27 cellular contexts compared by ENCODE assay signal in genomic region chr1:184354719-184355118, GRCh38.
"Had no signal": no experiment of that assay in that cellular context is flagged by ENCODE, and none has a peak within 500 bp of the region (broad histone marks: within the 10 kb centered on the region; RNA-seq: fewer than 3 reads in every experiment).

No MANE protein-coding gene starts in this region.

- DNase-seq: naive thymus-derived CD8-positive, alpha-beta T cell; nephron progenitor cell; nucleus accumbens; pancreas; right cardiac atrium; right lobe of liver; sigmoid colon; small intestine; stimulated activated CD4-positive, alpha-beta T cell treated with anti-CD3 and anti-CD28 coated beads, Interleukin-15, amount 100 ng/mL, for 24 hours; stimulated activated CD4-positive, alpha-beta T cell treated with anti-CD3 and anti-CD28 coated beads, Interleukin-2, amount 100 ng/mL, for 24 hours; stimulated activated CD4-positive, alpha-beta T cell treated with anti-CD3 and anti-CD28 coated beads, Interleukin-2, amount 100 ng/mL, for 48 hours; stimulated activated CD4-positive, alpha-beta T cell treated with anti-CD3 and anti-CD28 coated beads, Interleukin-4, amount 100 ng/mL, for 24 hours; stimulated activated naive B cell treated with anti-CD40 and anti-IgM and Interleukin-4, amounts not matched to agents 10 μg/mL and 1 μg/mL and 100 μg/mL, for 72 hours; stimulated activated naive CD4-positive, alpha-beta T cell treated with Interleukin-2 at 50 U/mL for 16 hours; stomach; thyroid gland; upper lobe of left lung had no signal

- H3K27ac ChIP-seq: neutrophil, pancreas, prostate gland, right lobe of liver, sigmoid colon, stomach, thoracic aorta, thyroid gland, tibial nerve, upper lobe of left lung, vagina had no signal

- H3K9me3 Mint-ChIP-seq: naive thymus-derived CD8-positive, alpha-beta T cell; natural killer cell treated with Interleukin-12 subunit alpha and Interleukin-12 subunit beta and Interleukin-15 and Interleukin-18, amount 100 ng/mL, for 72 hours; nephron progenitor cell; neural crest cell; stimulated activated effector memory CD8-positive, alpha-beta T cell treated with anti-CD3 and anti-CD28 coated beads, Interleukin-12 subunit alpha, Interleukin-12 subunit beta, amount 100 ng/mL, for 72 hours; stimulated activated naive B cell treated with anti-CD40 and anti-IgM and Interleukin-4, amounts not matched to agents 10 μg/mL and 1 μg/mL and 100 μg/mL, for 72 hours; stimulated activated naive CD8-positive, alpha-beta T cell treated with anti-CD3 and anti-CD28 coated beads, Interleukin-15, Interleukin-2, amounts not matched to agents 100 ng/mL and 50 ng/mL, for 24 hours had no signal

- H3K36me3 ChIP-seq: neutrophil, pancreas, prostate gland, right lobe of liver, sigmoid colon, stomach, thoracic aorta, thyroid gland, tibial nerve, upper lobe of left lung, vagina had no signal

- FAIRE-seq: pancreas, small intestine, urothelium cell line had no signal

- H3K4me1 Mint-ChIP-seq: naive thymus-derived CD8-positive, alpha-beta T cell; stimulated activated effector memory CD8-positive, alpha-beta T cell treated with anti-CD3 and anti-CD28 coated beads, Interleukin-12 subunit alpha, Interleukin-12 subunit beta, amount 100 ng/mL, for 72 hours had no signal

- H3K36me3 Mint-ChIP-seq: naive thymus-derived CD8-positive, alpha-beta T cell; natural killer cell treated with Interleukin-12 subunit alpha and Interleukin-12 subunit beta and Interleukin-15 and Interleukin-18, amount 100 ng/mL, for 72 hours; stimulated activated effector memory CD8-positive, alpha-beta T cell treated with anti-CD3 and anti-CD28 coated beads, Interleukin-12 subunit alpha, Interleukin-12 subunit beta, amount 100 ng/mL, for 72 hours; stimulated activated naive B cell treated with anti-CD40 and anti-IgM and Interleukin-4, amounts not matched to agents 10 μg/mL and 1 μg/mL and 100 μg/mL, for 72 hours had no signal

- H3K4me3 ChIP-seq: pancreas, prostate gland, right lobe of liver, sigmoid colon, stomach, thoracic aorta, thyroid gland, tibial nerve, upper lobe of left lung, vagina had no signal

- H3K9me3 ChIP-seq: neutrophil, pancreas, prostate gland, right lobe of liver, sigmoid colon, stomach, thoracic aorta, thyroid gland, tibial nerve, upper lobe of left lung, vagina had no signal

- H3K4me3 Mint-ChIP-seq: naive thymus-derived CD8-positive, alpha-beta T cell; natural killer cell treated with Interleukin-12 subunit alpha and Interleukin-12 subunit beta and Interleukin-15 and Interleukin-18, amount 100 ng/mL, for 72 hours; nephron progenitor cell; neural crest cell; stimulated activated effector memory CD8-positive, alpha-beta T cell treated with anti-CD3 and anti-CD28 coated beads, Interleukin-12 subunit alpha, Interleukin-12 subunit beta, amount 100 ng/mL, for 72 hours; stimulated activated naive B cell treated with anti-CD40 and anti-IgM and Interleukin-4, amounts not matched to agents 10 μg/mL and 1 μg/mL and 100 μg/mL, for 72 hours; stimulated activated naive CD8-positive, alpha-beta T cell treated with anti-CD3 and anti-CD28 coated beads, Interleukin-15, Interleukin-2, amounts not matched to agents 100 ng/mL and 50 ng/mL, for 24 hours had no signal

- H3K27me3 ChIP-seq: neutrophil, pancreas, right lobe of liver, stomach, thyroid gland, tibial nerve, upper lobe of left lung, vagina had no signal

- ATAC-seq: naive thymus-derived CD8-positive, alpha-beta T cell; natural killer cell treated with Interleukin-12 subunit alpha and Interleukin-12 subunit beta and Interleukin-15 and Interleukin-18, amount 100 ng/mL, for 72 hours; pancreas; right cardiac atrium; right lobe of liver; stimulated activated effector memory CD8-positive, alpha-beta T cell treated with anti-CD3 and anti-CD28 coated beads, Interleukin-12 subunit alpha, Interleukin-12 subunit beta, amount 100 ng/mL, for 72 hours; stimulated activated naive B cell treated with anti-CD40 and anti-IgM and Interleukin-4, amounts not matched to agents 10 μg/mL and 1 μg/mL and 100 μg/mL, for 72 hours had no signal

- H3K4me1 ChIP-seq: pancreas, prostate gland, right lobe of liver, sigmoid colon, stomach, thyroid gland, tibial nerve, upper lobe of left lung, vagina had no signal

- H3K27ac Mint-ChIP-seq: naive thymus-derived CD8-positive, alpha-beta T cell; natural killer cell treated with Interleukin-12 subunit alpha and Interleukin-12 subunit beta and Interleukin-15 and Interleukin-18, amount 100 ng/mL, for 72 hours; nephron progenitor cell; stimulated activated effector memory CD8-positive, alpha-beta T cell treated with anti-CD3 and anti-CD28 coated beads, Interleukin-12 subunit alpha, Interleukin-12 subunit beta, amount 100 ng/mL, for 72 hours; stimulated activated naive B cell treated with anti-CD40 and anti-IgM and Interleukin-4, amounts not matched to agents 10 μg/mL and 1 μg/mL and 100 μg/mL, for 72 hours; stimulated activated naive CD8-positive, alpha-beta T cell treated with anti-CD3 and anti-CD28 coated beads, Interleukin-15, Interleukin-2, amounts not matched to agents 100 ng/mL and 50 ng/mL, for 24 hours had no signal
